Comparison of ENCODE assay signal across 8 cellular contexts in the genomic region with DNA sequence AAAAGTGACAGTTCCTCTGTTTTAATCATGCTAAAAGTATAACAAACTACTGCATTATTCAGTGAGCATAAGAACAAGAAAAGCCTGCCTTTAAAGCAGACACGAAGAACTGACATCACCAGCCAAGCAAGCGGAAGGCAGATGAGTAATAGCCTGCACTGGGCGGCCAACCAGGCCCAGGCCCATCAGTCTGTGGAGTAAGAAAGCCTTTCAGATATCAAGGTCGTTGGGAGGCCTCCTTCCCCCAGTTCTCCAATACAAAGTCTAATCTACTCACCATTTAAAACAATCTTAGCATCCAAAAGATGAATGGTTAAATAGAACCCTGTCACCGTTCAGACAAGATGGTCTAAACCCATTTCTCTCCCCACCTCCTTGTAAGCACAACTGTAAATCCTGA.
DNase-seq lines count a peak whose midpoint lies in the region; ATAC-seq and TF ChIP-seq lines count a peak whose summit lies in the region.

No MANE protein-coding gene starts in this region.

- peak; percentile 60 for ATAC-seq in HG03432 (IDR thresholded peaks at IDR 0.05; ENCODE audit: unreplicated experiment)

- H3K27ac Mint-ChIP-seq in MCF 10A (ENCODE audit: low read depth, unreplicated experiment): peak overlapping the region; percentile 97

- POLR2A ChIA-PET in MCF 10A (lab: Yijun Ruan, JAX): interaction anchor here (1.2 to 2.7 kb wide), 6 partner anchors 15 to 116 kb away, joined by 3 to 14 read pairs (median 4); partner anchors contain the start of gene LPIN3

- no peaks in the 10 kb centered on the region for H3K27me3 Mint-ChIP-seq in MCF 10A (ENCODE audit: insufficient read depth, unreplicated experiment)

- CTCF ChIA-PET in MCF 10A (lab: Yijun Ruan, JAX): interaction anchor here (0.9 to 4.2 kb wide), 6 partner anchors 31 to 122 kb away, joined by 3 to 20 read pairs (median 4); partner anchors contain the start of gene LPIN3

- peaks cover 43% of the 10 kb centered on the region for H3K4me1 Mint-ChIP-seq in MCF 10A (ENCODE audit: insufficient read depth, unreplicated experiment)

- H3K9me3 Mint-ChIP-seq in MCF 10A (ENCODE audit: unreplicated experiment): no peaks in the 10 kb centered on the region

- DNase-seq in AG10803 (ENCODE audit: low read depth): peak; percentile 76
- DNase-seq in MCF 10A (ENCODE audit: unreplicated experiment): peak; percentile 82
- DNase-seq in left kidney (ENCODE audit: low read depth, low spot score): peak; percentile 63
- peak; percentile 76 for DNase-seq in superior temporal gyrus (ENCODE audit: extremely low spot score)
- DNase-seq in HT-29 (ENCODE audit: low spot score): no peak
- DNase-seq in cortex of kidney (lab: John Stamatoyannopoulos, UW): no peak
- DNase-seq in NCI-H1930 (lab: John Stamatoyannopoulos, UW): no peak

- intact Hi-C loops in MCF 10A (cut with micrococcal nuclease): loop anchor here (1.0 to 5.0 kb wide), 2 partner anchors 68 to 91 kb away; partner anchors contain the start of genes LPIN3 and ZHX3

- no peak overlapping the region for H3K4me3 ChIP-seq in AG10803 (ENCODE audit: low read length)

- TSS peak; percentile 57 for BruUV-seq in MCF 10A (replicated peaks; lab: Mats Ljungman, UMichigan)

- no peak for TF ChIP-seq CTCF in AG10803 (conservative IDR thresholded peaks at IDR 0.05; ENCODE audit: low read length)
- no peak for TF ChIP-seq CTCF in MCF 10A (IDR thresholded peaks at IDR 0.05; ENCODE audit: unreplicated experiment)

- peak overlapping the region; percentile 26 for H3K4me3 Mint-ChIP-seq in MCF 10A (ENCODE audit: unreplicated experiment)

- H3K36me3 Mint-ChIP-seq in MCF 10A (ENCODE audit: insufficient read depth, unreplicated experiment): no peaks in the 10 kb centered on the region

Comparison
In these comparisons a context has a peak if more than half of its experiments do, and no peak if none do; other contexts are left out.
1. DNase-seq: peak in AG10803 (single experiment), MCF 10A (single experiment), left kidney (single experiment) and superior temporal gyrus (single experiment); none in HT-29 (single experiment), cortex of kidney (single experiment) and NCI-H1930 (0 of 2).